ENCODE assay signal across 1 cellular context in the genomic region with DNA sequence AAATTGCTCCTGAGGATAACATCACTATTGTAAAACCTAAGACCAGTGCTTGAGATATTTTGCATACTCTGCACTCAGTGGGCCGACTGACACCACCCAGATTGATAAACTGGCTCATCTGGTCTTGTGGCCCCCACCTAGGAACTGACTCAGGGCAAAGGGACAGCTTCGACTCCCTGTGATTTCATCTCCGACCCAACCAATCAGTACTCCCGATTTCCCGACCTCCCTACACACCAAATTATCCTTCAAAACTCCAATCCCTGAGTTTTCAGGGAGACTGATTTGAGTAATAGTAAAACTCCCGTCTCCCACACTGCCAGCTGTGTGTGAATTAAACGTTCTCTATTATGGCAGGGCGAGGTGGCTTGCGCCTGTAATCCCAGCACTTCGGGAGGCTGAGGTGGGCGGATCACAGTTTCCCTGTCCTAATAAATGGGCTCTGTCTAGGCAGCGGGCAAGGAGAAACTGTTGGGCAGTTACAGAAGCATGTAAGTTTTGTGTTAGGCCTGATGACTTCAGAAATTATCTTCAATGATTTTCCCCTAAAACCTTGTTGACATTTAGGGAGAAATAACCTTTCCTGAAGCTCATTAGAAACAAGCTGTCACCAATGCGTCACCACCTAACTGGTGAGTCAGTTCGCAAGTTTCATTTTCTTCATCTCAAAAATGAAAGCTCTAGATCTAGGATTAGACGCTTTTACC.
TF ChIP-seq lines count a peak whose summit lies in the region.

No MANE protein-coding gene starts in this region.

TF ChIP-seq in K562, 482 proteins besides CTCF, POLR2A, EP300 and RAD21 (continues in another document):
- TF ChIP-seq SMARCC2 (IDR thresholded peaks at IDR 0.05; ENCODE audit: low read depth) (peak; percentile 66; the same call in 1 of the 2 replicates), JUND (IDR thresholded peaks at IDR 0.05; ENCODE audit: borderline replicate concordance, low read depth, low read length) (peak; percentile 82), JUND (tag; IDR thresholded peaks at IDR 0.05; ENCODE audit: borderline replicate concordance, low read depth, low read length) (peak; percentile 83), HNRNPLL (IDR thresholded peaks at IDR 0.05; ENCODE audit: low read depth, low read length, poor library complexity, severe bottlenecking) (no peak), ZBTB17 (CRISPR knock-in tag; IDR thresholded peaks at IDR 0.05) (no peak), NFIC (IDR thresholded peaks at IDR 0.05) (no peak), NFRKB (IDR thresholded peaks at IDR 0.05; ENCODE audit: low read depth) (no peak), FOXJ3 (CRISPR knock-in tag; IDR thresholded peaks at IDR 0.05) (no peak), KLF1 (tag; IDR thresholded peaks at IDR 0.05) (no peak), PHF8 (IDR thresholded peaks at IDR 0.05; ENCODE audit: borderline replicate concordance, low read length) (no peak), POU5F1 (IDR thresholded peaks at IDR 0.05; ENCODE audit: borderline replicate concordance, low read depth, low read length, partially characterized antibody) (no peak), CSDE1 (IDR thresholded peaks at IDR 0.05) (no peak), HES1 (IDR thresholded peaks at IDR 0.05; ENCODE audit: low read depth) (no peak), ETV5 (CRISPR knock-in tag; IDR thresholded peaks at IDR 0.05; ENCODE audit: low read depth) (no peak), CC2D1A (IDR thresholded peaks at IDR 0.05) (no peak), RUNX1 (IDR thresholded peaks at IDR 0.05; ENCODE audit: low read depth) (no peak), HMGXB4 (CRISPR knock-in tag; IDR thresholded peaks at IDR 0.05) (no peak), ZNF512 (tag; IDR thresholded peaks at IDR 0.05) (no peak), HNRNPUL1 (IDR thresholded peaks at IDR 0.05; ENCODE audit: low read length) (no peak), TCF7L2 (IDR thresholded peaks at IDR 0.05; ENCODE audit: low read depth, low read length) (no peak), TEAD1 (CRISPR knock-in tag; IDR thresholded peaks at IDR 0.05) (no peak), CREBBP (IDR thresholded peaks at IDR 0.05; ENCODE audit: low read depth, low read length) (no peak), AFF1 (IDR thresholded peaks at IDR 0.05; ENCODE audit: low read depth in 1 of 2, partially characterized antibody in 2 of 2) (no peak), ZNF436 (CRISPR knock-in tag; IDR thresholded peaks at IDR 0.05) (no peak), MCM3 (IDR thresholded peaks at IDR 0.05) (no peak), SNRNP70 (optimal IDR thresholded peaks at IDR 0.05; ENCODE audit: low read depth, low read length) (no peak), ADNP (tag; IDR thresholded peaks at IDR 0.05) (no peak), ZNF224 (CRISPR knock-in tag; IDR thresholded peaks at IDR 0.05) (no peak), NONO (IDR thresholded peaks at IDR 0.05; ENCODE audit: low read depth in 2 of 2, low read length in 1 of 2) (no peak), SMC3 (conservative IDR thresholded peaks at IDR 0.05; ENCODE audit: insufficient read depth, low read depth, low read length) (no peak), ZNF347 (CRISPR knock-in tag; IDR thresholded peaks at IDR 0.05; ENCODE audit: low read depth) (no peak), CHD1 (IDR thresholded peaks at IDR 0.05; ENCODE audit: low read length) (no peak), ZNF780A (CRISPR knock-in tag; IDR thresholded peaks at IDR 0.05) (no peak), TRIM28 (IDR thresholded peaks at IDR 0.05) (no peak), ZNF263 (CRISPR knock-in tag; IDR thresholded peaks at IDR 0.05; ENCODE audit: borderline replicate concordance) (no peak), MAFF (IDR thresholded peaks at IDR 0.05; ENCODE audit: low read length) (no peak), CHD4 (IDR thresholded peaks at IDR 0.05; ENCODE audit: insufficient read depth, insufficient replicate concordance, low read depth, low read length, poor library complexity, severe bottlenecking) (no peak), GTF2E2 (tag; IDR thresholded peaks at IDR 0.05) (no peak), EZH2 (IDR thresholded peaks at IDR 0.05; ENCODE audit: borderline replicate concordance, low read depth, low read length) (no peak), GATAD2A (IDR thresholded peaks at IDR 0.05) (no peak), FOXA1 (IDR thresholded peaks at IDR 0.05; ENCODE audit: borderline replicate concordance) (no peak), ZNF830 (CRISPR knock-in tag; IDR thresholded peaks at IDR 0.05) (no peak), FIP1L1 (IDR thresholded peaks at IDR 0.05; ENCODE audit: low read depth, low read length, poor library complexity, severe bottlenecking) (no peak), HDAC2 (IDR thresholded peaks at IDR 0.05) (0 out of 2 replicates have a peak, but pooled peaks have one; percentile 22), FOXK2 (conservative IDR thresholded peaks at IDR 0.05 in 1 of 2, IDR thresholded peaks at IDR 0.05 in 1 of 2; ENCODE audit: low read depth in 2 of 2) (peak; percentile 94 to 96), PKNOX1 (IDR thresholded peaks at IDR 0.05) (peak; percentile 84), ZNF444 (CRISPR knock-in tag; IDR thresholded peaks at IDR 0.05) (no peak), SAFB2 (IDR thresholded peaks at IDR 0.05; ENCODE audit: borderline replicate concordance, low read depth, low read length, severe bottlenecking) (no peak), RBM34 (IDR thresholded peaks at IDR 0.05; ENCODE audit: borderline replicate concordance, insufficient read depth, low read length) (no peak)
- TF ChIP-seq, protein P1, sequence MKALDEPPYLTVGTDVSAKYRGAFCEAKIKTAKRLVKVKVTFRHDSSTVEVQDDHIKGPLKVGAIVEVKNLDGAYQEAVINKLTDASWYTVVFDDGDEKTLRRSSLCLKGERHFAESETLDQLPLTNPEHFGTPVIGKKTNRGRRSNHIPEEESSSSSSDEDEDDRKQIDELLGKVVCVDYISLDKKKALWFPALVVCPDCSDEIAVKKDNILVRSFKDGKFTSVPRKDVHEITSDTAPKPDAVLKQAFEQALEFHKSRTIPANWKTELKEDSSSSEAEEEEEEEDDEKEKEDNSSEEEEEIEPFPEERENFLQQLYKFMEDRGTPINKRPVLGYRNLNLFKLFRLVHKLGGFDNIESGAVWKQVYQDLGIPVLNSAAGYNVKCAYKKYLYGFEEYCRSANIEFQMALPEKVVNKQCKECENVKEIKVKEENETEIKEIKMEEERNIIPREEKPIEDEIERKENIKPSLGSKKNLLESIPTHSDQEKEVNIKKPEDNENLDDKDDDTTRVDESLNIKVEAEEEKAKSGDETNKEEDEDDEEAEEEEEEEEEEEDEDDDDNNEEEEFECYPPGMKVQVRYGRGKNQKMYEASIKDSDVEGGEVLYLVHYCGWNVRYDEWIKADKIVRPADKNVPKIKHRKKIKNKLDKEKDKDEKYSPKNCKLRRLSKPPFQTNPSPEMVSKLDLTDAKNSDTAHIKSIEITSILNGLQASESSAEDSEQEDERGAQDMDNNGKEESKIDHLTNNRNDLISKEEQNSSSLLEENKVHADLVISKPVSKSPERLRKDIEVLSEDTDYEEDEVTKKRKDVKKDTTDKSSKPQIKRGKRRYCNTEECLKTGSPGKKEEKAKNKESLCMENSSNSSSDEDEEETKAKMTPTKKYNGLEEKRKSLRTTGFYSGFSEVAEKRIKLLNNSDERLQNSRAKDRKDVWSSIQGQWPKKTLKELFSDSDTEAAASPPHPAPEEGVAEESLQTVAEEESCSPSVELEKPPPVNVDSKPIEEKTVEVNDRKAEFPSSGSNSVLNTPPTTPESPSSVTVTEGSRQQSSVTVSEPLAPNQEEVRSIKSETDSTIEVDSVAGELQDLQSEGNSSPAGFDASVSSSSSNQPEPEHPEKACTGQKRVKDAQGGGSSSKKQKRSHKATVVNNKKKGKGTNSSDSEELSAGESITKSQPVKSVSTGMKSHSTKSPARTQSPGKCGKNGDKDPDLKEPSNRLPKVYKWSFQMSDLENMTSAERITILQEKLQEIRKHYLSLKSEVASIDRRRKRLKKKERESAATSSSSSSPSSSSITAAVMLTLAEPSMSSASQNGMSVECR (CRISPR knock-in tag; IDR thresholded peaks at IDR 0.05) = no peak
- TF ChIP-seq, protein P2, sequence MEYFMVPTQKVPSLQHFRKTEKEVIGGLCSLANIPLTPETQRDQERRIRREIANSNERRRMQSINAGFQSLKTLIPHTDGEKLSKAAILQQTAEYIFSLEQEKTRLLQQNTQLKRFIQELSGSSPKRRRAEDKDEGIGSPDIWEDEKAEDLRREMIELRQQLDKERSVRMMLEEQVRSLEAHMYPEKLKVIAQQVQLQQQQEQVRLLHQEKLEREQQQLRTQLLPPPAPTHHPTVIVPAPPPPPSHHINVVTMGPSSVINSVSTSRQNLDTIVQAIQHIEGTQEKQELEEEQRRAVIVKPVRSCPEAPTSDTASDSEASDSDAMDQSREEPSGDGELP (CRISPR knock-in tag; IDR thresholded peaks at IDR 0.05; ENCODE audit: borderline replicate concordance) = no peak
